Comparison of ENCODE assay signal across 1 cellular context in genomic region chr12:45327823-45328383, GRCh38.
TF ChIP-seq lines count a peak whose summit lies in the region.

No MANE protein-coding gene starts in this region.

TF ChIP-seq in SK-N-SH treated with all-trans-retinoic acid at 6 μM for 48 hours, 23 proteins besides CTCF, POLR2A, EP300 and RAD21 (continued from another document):
- TF ChIP-seq PATZ1 (CRISPR knock-in tag; IDR thresholded peaks at IDR 0.05; ENCODE audit: borderline replicate concordance) (no peak), ZNF8 (CRISPR knock-in tag; IDR thresholded peaks at IDR 0.05) (no peak), ZNF565 (CRISPR knock-in tag; conservative IDR thresholded peaks at IDR 0.05; ENCODE audit: low read depth) (no peak), POU6F1 (CRISPR knock-in tag; IDR thresholded peaks at IDR 0.05; ENCODE audit: borderline replicate concordance, low read depth) (no peak), ZFP3 (CRISPR knock-in tag; IDR thresholded peaks at IDR 0.05) (no peak), SNAI2 (CRISPR knock-in tag; IDR thresholded peaks at IDR 0.05) (no peak), ZC3H10 (CRISPR knock-in tag; IDR thresholded peaks at IDR 0.05) (no peak)
